ENCODE assay signal across 24 cellular contexts in genomic region chrX:46662594-46662993, GRCh38.
"Had no signal": no experiment of that assay in that cellular context is flagged by ENCODE, and none has a peak within 500 bp of the region (broad histone marks: within the 10 kb centered on the region; RNA-seq: fewer than 3 reads in every experiment).

No MANE protein-coding gene starts in this region.

- H3K9me3 ChIP-seq: left ventricle myocardium inferior, mucosa of descending colon, ovary, right atrium auricular region, right lobe of liver, stomach, suprapubic skin, thoracic aorta, tibial artery, upper lobe of right lung had no signal

- H3K36me3 ChIP-seq: left ventricle myocardium inferior, ovary, right atrium auricular region, right lobe of liver, stomach, suprapubic skin, thoracic aorta, tibial artery, upper lobe of right lung had no signal

- ATAC-seq: mucosa of descending colon; naive thymus-derived CD4-positive, alpha-beta T cell; natural killer cell treated with Interleukin-12 subunit alpha and Interleukin-12 subunit beta and Interleukin-15 and Interleukin-18, amount 100 ng/mL, for 72 hours; right lobe of liver; stimulated activated naive B cell treated with anti-CD40 and anti-IgM and Interleukin-4, amounts not matched to agents 10 μg/mL and 1 μg/mL and 100 μg/mL, for 72 hours; stimulated activated naive CD8-positive, alpha-beta T cell treated with anti-CD3 and anti-CD28 coated beads, Interleukin-15, Interleukin-2, amounts not matched to agents 100 U/mL and 50 U/mL, for 24 hours; upper lobe of right lung had no signal

- DNase-seq: hypothalamus; immature natural killer cell; kidney; left ventricle myocardium inferior; midbrain; mucosa of descending colon; naive thymus-derived CD4-positive, alpha-beta T cell; ovary; right lobe of liver; stimulated activated CD4-positive, alpha-beta T cell treated with anti-CD3 and anti-CD28 coated beads, Interleukin-15, amount 100 ng/mL, for 24 hours; stimulated activated CD4-positive, alpha-beta T cell treated with anti-CD3 and anti-CD28 coated beads, Interleukin-2, amount 100 ng/mL, for 24 hours; stimulated activated CD4-positive, alpha-beta T cell treated with anti-CD3 and anti-CD28 coated beads, Interleukin-4, amount 100 ng/mL, for 1 hour; stimulated activated naive B cell treated with anti-CD40 and anti-IgM and Interleukin-4, amounts not matched to agents 10 μg/mL and 1 μg/mL and 100 μg/mL, for 72 hours; stimulated activated naive CD8-positive, alpha-beta T cell treated with anti-CD3 and anti-CD28 coated beads, Interleukin-15, Interleukin-2, amounts not matched to agents 100 U/mL and 50 U/mL, for 24 hours; stomach; tibial artery; trophoblast cell; upper lobe of right lung had no signal

- H3K4me3 ChIP-seq: left ventricle myocardium inferior, lung, mucosa of descending colon, ovary, right atrium auricular region, right lobe of liver, smooth muscle cell, stomach, suprapubic skin, thoracic aorta, tibial artery, upper lobe of right lung had no signal

- H3K4me2 ChIP-seq: smooth muscle cell had no signal

- H3K27ac ChIP-seq: left ventricle myocardium inferior, ovary, right atrium auricular region, right lobe of liver, stomach, suprapubic skin, thoracic aorta, tibial artery, upper lobe of right lung had no signal

- H3K27me3 ChIP-seq: ovary, right atrium auricular region, right lobe of liver, stomach, suprapubic skin, tibial artery, upper lobe of right lung had no signal

- H3K4me1 ChIP-seq: left ventricle myocardium inferior, right atrium auricular region, right lobe of liver, stomach, suprapubic skin, tibial artery, upper lobe of right lung had no signal
